Comparison of ENCODE assay signal across 8 cellular contexts in the genomic region with DNA sequence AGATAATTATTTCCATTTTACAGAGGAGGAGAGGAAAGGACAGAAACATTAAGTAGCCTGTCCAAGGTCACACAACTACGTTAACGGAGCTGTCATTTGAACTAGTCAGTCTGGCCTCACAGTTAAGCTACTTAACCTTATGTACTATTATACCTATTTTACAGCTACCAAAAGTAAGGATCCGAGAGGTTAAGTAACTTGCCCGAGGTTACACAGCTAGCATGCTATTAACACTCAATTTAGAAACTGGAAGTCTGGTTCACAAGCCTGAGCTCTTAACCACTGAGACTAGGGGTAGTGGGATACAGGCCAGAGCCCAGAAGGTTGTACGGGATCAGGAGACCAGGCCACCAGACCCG. TPM values are rescaled to one million over a fixed set of nuclear protein-coding genes. Genes with fewer than 3 reads are reported as not detected.
A peak's percentile ranks its signal among the peaks of the same experiment; 100 is the strongest.
DNase-seq lines count a peak whose midpoint lies in the region; ATAC-seq and TF ChIP-seq lines count a peak whose summit lies in the region.

No MANE protein-coding gene starts in this region.

- H3K27me3 ChIP-seq in kidney epithelial cell (ENCODE audit: control insufficient read depth, insufficient read depth, low read length) = no peaks in the 10 kb centered on the region

- peaks cover 56% of the 10 kb centered on the region for H3K4me1 Mint-ChIP-seq in T-helper 1 cell treated with Interleukin-12 subunit alpha and Interleukin-12 subunit beta and Interleukin-4 antibody, amounts not matched to agents 30 μg/mL and 1 μg/mL, for 36 hours (ENCODE audit: low read depth)
- H3K4me1 Mint-ChIP-seq in activated naive CD8-positive, alpha-beta T cell treated with anti-CD3 and anti-CD28 coated beads, Interleukin-2, amount 50 U/mL, for 24 hours = peaks cover 56% of the 10 kb centered on the region

- peak overlapping the region; percentile 98 for H3K4me3 Mint-ChIP-seq in T-helper 1 cell treated with Interleukin-12 subunit alpha and Interleukin-12 subunit beta and Interleukin-4 antibody, amounts not matched to agents 30 μg/mL and 1 μg/mL, for 36 hours
- peak overlapping the region; percentile 87 for H3K4me3 Mint-ChIP-seq in activated naive CD8-positive, alpha-beta T cell treated with anti-CD3 and anti-CD28 coated beads, Interleukin-2, amount 50 U/mL, for 24 hours

- no peak for DNase-seq in T-helper 1 cell
- DNase-seq in activated naive CD8-positive, alpha-beta T cell treated with anti-CD3 and anti-CD28 coated beads, Interleukin-2, amount 50 U/mL, for 24 hours = no peak
- no peak for DNase-seq in kidney epithelial cell (ENCODE audit: low read depth)

- no peaks in the 10 kb centered on the region for H3K36me3 ChIP-seq in kidney epithelial cell (ENCODE audit: control insufficient read depth, insufficient read depth, low read length)

- TF ChIP-seq CTCF in kidney epithelial cell (IDR thresholded peaks at IDR 0.05; ENCODE audit: insufficient read depth, low read length, poor library complexity, severe bottlenecking) = no peak

- ATAC-seq in activated naive CD8-positive, alpha-beta T cell treated with anti-CD3 and anti-CD28 coated beads, Interleukin-2, amount 50 U/mL, for 24 hours = no peak
- ATAC-seq in GM19455 (IDR thresholded peaks at IDR 0.05; ENCODE audit: unreplicated experiment) = no peak
- no peak for ATAC-seq in HG03196 (IDR thresholded peaks at IDR 0.05; ENCODE audit: unreplicated experiment)
- ATAC-seq in GM21526 (IDR thresholded peaks at IDR 0.05; ENCODE audit: low FRiP score, unreplicated experiment) = no peak

- peaks cover 28% of the 10 kb centered on the region for H3K36me3 Mint-ChIP-seq in T-helper 1 cell treated with Interleukin-12 subunit alpha and Interleukin-12 subunit beta and Interleukin-4 antibody, amounts not matched to agents 30 μg/mL and 1 μg/mL, for 36 hours (ENCODE audit: low read depth)
- peaks cover 28% of the 10 kb centered on the region for H3K36me3 Mint-ChIP-seq in activated naive CD8-positive, alpha-beta T cell treated with anti-CD3 and anti-CD28 coated beads, Interleukin-2, amount 50 U/mL, for 24 hours (ENCODE audit: low read depth)

- peak overlapping the region; percentile 84 for H3K4me3 ChIP-seq in kidney epithelial cell (ENCODE audit: low read depth, low read length)

- no peaks in the 10 kb centered on the region for H3K27me3 Mint-ChIP-seq in T-helper 1 cell treated with Interleukin-12 subunit alpha and Interleukin-12 subunit beta and Interleukin-4 antibody, amounts not matched to agents 30 μg/mL and 1 μg/mL, for 36 hours (ENCODE audit: low read depth)
- H3K27me3 Mint-ChIP-seq in activated naive CD8-positive, alpha-beta T cell treated with anti-CD3 and anti-CD28 coated beads, Interleukin-2, amount 50 U/mL, for 24 hours = no peaks in the 10 kb centered on the region

- peak overlapping the region; percentile 83 for H3K27ac ChIP-seq in temporal lobe (ENCODE audit: low read depth, low read length)

- peak overlapping the region; percentile 99 for H3K27ac Mint-ChIP-seq in T-helper 1 cell treated with Interleukin-12 subunit alpha and Interleukin-12 subunit beta and Interleukin-4 antibody, amounts not matched to agents 30 μg/mL and 1 μg/mL, for 36 hours
- H3K27ac Mint-ChIP-seq in activated naive CD8-positive, alpha-beta T cell treated with anti-CD3 and anti-CD28 coated beads, Interleukin-2, amount 50 U/mL, for 24 hours = peak overlapping the region; percentile 94

- H3K9me3 Mint-ChIP-seq in T-helper 1 cell treated with Interleukin-12 subunit alpha and Interleukin-12 subunit beta and Interleukin-4 antibody, amounts not matched to agents 30 μg/mL and 1 μg/mL, for 36 hours = no peaks in the 10 kb centered on the region
- no peaks in the 10 kb centered on the region for H3K9me3 Mint-ChIP-seq in activated naive CD8-positive, alpha-beta T cell treated with anti-CD3 and anti-CD28 coated beads, Interleukin-2, amount 50 U/mL, for 24 hours

RNA-seq across cellular contexts. Expression of a gene that starts 0.5 kb away (rescaled TPM):
- total RNA-seq in kidney epithelial cell (11.6 and 19.8 TPM in 2 replicates), temporal lobe (3.4 TPM)

RNA-seq across cellular contexts. Expression of a gene that starts 0.5 kb away (rescaled TPM):
- total RNA-seq in kidney epithelial cell = 17.7 and 30.0 TPM in 2 replicates
- total RNA-seq in temporal lobe = 13.0 TPM

RNA-seq across cellular contexts. Expression of a gene that starts 8.3 kb away (rescaled TPM):
- total RNA-seq in kidney epithelial cell (not detected in 2 replicates), temporal lobe (not detected)

RNA-seq across cellular contexts. Expression of a gene that starts 8.9 kb away (rescaled TPM):
- total RNA-seq in kidney epithelial cell (78.7 and 116 TPM in 2 replicates), temporal lobe (2.5 TPM)

RNA-seq across cellular contexts. Expression of a gene that starts 15.2 kb away (rescaled TPM):
- total RNA-seq in kidney epithelial cell = 43.5 and 52.3 TPM in 2 replicates
- total RNA-seq in temporal lobe = 25.3 TPM
